In the genomic region with DNA sequence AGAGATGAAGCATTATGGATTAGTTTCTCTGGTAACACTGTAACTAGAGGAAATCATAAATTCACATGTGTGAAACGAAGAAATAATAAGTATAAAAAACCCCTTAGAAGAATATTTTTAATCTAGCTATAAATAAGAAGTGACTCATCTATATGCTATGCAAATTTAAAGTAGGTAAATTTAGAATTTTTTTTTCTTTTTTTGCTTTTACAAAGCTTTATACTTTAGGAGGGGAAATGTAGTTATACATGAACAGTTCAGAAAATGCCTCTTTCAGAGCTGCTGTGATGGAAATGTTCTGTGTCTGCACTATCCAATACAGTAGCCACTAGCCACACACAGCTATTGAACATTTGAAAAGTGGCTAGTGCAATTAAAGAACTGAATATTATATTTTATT, we compare ENCODE assay signal across 28 cellular contexts.
"Had no signal": no experiment of that assay in that cellular context is flagged by ENCODE, and none has a peak within 500 bp of the region (broad histone marks: within the 10 kb centered on the region; RNA-seq: fewer than 3 reads in every experiment).

No MANE protein-coding gene starts in this region.

- H3K27ac Mint-ChIP-seq: dendritic cell treated with granulocyte-macrophage colony-stimulating factor and Interleukin-4, amounts not matched to agents 40 ng/mL and 50 ng/mL, for 4 days; endodermal cell; mesothelial cell of epicardium; naive thymus-derived CD4-positive, alpha-beta T cell; nephron; neural progenitor cell; progenitor cell of endocrine pancreas had no signal

- H3K4me3 Mint-ChIP-seq: dendritic cell treated with granulocyte-macrophage colony-stimulating factor and Interleukin-4, amounts not matched to agents 40 ng/mL and 50 ng/mL, for 4 days; endodermal cell; mesothelial cell of epicardium; naive thymus-derived CD4-positive, alpha-beta T cell; nephron; neural progenitor cell; stimulated activated naive CD8-positive, alpha-beta T cell treated with anti-CD3 and anti-CD28 coated beads, Interleukin-15, amount 100 ng/mL, for 72 hours had no signal

- H3K9me3 Mint-ChIP-seq: dendritic cell treated with granulocyte-macrophage colony-stimulating factor and Interleukin-4, amounts not matched to agents 40 ng/mL and 50 ng/mL, for 4 days; endodermal cell; mesothelial cell of epicardium; naive thymus-derived CD4-positive, alpha-beta T cell; nephron; neural progenitor cell; stimulated activated naive CD8-positive, alpha-beta T cell treated with anti-CD3 and anti-CD28 coated beads, Interleukin-15, amount 100 ng/mL, for 72 hours had no signal

- H3K4me1 Mint-ChIP-seq: endodermal cell, mesothelial cell of epicardium had no signal

- H3K27me3 Mint-ChIP-seq: dendritic cell treated with granulocyte-macrophage colony-stimulating factor and Interleukin-4, amounts not matched to agents 40 ng/mL and 50 ng/mL, for 4 days; naive thymus-derived CD4-positive, alpha-beta T cell; progenitor cell of endocrine pancreas; stimulated activated naive CD8-positive, alpha-beta T cell treated with anti-CD3 and anti-CD28 coated beads, Interleukin-15, amount 100 ng/mL, for 72 hours had no signal

- H3K27ac ChIP-seq: epithelial cell of prostate, gastrocnemius medialis, heart left ventricle, hepatocyte, neural progenitor cell, parathyroid adenoma, right lobe of liver, thyroid gland, vagina had no signal

- DNase-seq: effector CD8-positive, alpha-beta T cell; endodermal cell; foreskin fibroblast; gastrocnemius medialis; heart left ventricle; kidney; mesenchymal stem cell; mucosa of descending colon; naive thymus-derived CD4-positive, alpha-beta T cell; right lobe of liver; small intestine; stimulated activated CD4-positive, alpha-beta T cell treated with anti-CD3 and anti-CD28 coated beads, Interleukin-15, amount 100 ng/mL, for 24 hours; stimulated activated CD4-positive, alpha-beta T cell treated with anti-CD3 and anti-CD28 coated beads, Interleukin-2, amount 100 ng/mL, for 48 hours; stimulated activated naive CD4-positive, alpha-beta T cell; stimulated activated naive CD8-positive, alpha-beta T cell treated with anti-CD3 and anti-CD28 coated beads, Interleukin-15, amount 100 ng/mL, for 72 hours; thyroid gland; trophoblast cell had no signal

- ATAC-seq: esophagus mucosa; gastrocnemius medialis; heart left ventricle; left lobe of liver; mucosa of descending colon; naive thymus-derived CD4-positive, alpha-beta T cell; right lobe of liver; stimulated activated naive CD8-positive, alpha-beta T cell treated with anti-CD3 and anti-CD28 coated beads, Interleukin-15, amount 100 ng/mL, for 72 hours had no signal
